In the genomic region with DNA sequence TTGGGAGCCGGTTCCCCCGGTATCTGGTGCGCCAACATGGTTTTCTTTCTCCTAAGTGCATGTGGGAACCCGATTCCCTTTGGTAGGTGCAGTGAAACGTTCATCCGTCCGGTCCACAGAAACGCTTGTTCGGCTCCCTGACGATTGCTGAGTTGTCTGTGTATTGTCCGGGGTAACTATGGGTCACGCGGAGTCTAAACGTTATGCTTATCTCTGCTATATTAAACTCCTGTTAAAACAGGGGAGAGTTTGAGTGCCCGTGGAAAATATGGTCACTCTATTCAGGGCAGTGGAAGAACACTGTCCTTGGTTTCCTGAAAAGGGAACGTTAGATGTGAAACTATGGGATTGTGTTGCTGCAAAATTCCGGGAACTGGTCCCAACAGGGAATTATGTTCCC, we compare ENCODE assay signal across 1 cellular context.
TF ChIP-seq lines count a peak whose summit lies in the region.

No MANE protein-coding gene starts in this region.

TF ChIP-seq in K562, 482 proteins besides CTCF, POLR2A, EP300 and RAD21 (continued from another document):
- TF ChIP-seq NCOA1 (IDR thresholded peaks at IDR 0.05; ENCODE audit: low read depth), result no peak
- no peak for TF ChIP-seq HCFC1 (IDR thresholded peaks at IDR 0.05; ENCODE audit: low read depth, low read length)
- no peak for TF ChIP-seq CEBPZ (IDR thresholded peaks at IDR 0.05; ENCODE audit: borderline replicate concordance, low read depth, low read length)
- no peak for TF ChIP-seq THRB (CRISPR knock-in tag; conservative IDR thresholded peaks at IDR 0.05)
- TF ChIP-seq ZC3H4 (CRISPR knock-in tag; IDR thresholded peaks at IDR 0.05; ENCODE audit: borderline replicate concordance), result no peak
- no peak for TF ChIP-seq RNF2 (IDR thresholded peaks at IDR 0.05)
- TF ChIP-seq, protein P1, sequence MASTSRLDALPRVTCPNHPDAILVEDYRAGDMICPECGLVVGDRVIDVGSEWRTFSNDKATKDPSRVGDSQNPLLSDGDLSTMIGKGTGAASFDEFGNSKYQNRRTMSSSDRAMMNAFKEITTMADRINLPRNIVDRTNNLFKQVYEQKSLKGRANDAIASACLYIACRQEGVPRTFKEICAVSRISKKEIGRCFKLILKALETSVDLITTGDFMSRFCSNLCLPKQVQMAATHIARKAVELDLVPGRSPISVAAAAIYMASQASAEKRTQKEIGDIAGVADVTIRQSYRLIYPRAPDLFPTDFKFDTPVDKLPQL (IDR thresholded peaks at IDR 0.05; ENCODE audit: extremely low read depth, insufficient read length), result no peak
- TF ChIP-seq MTA1 (IDR thresholded peaks at IDR 0.05; ENCODE audit: borderline replicate concordance), result no peak
- TF ChIP-seq SMAD4 (CRISPR knock-in tag; conservative IDR thresholded peaks at IDR 0.05), result no peak
- no peak for TF ChIP-seq TFAM (CRISPR knock-in tag; conservative IDR thresholded peaks at IDR 0.05)
- TF ChIP-seq ATF2 (CRISPR knock-in tag; IDR thresholded peaks at IDR 0.05), result no peak
- TF ChIP-seq ZBTB40 (IDR thresholded peaks at IDR 0.05), result no peak
- TF ChIP-seq ZBTB40 (CRISPR knock-in tag; IDR thresholded peaks at IDR 0.05), result no peak
- TF ChIP-seq SREBF1 (IDR thresholded peaks at IDR 0.05; ENCODE audit: borderline replicate concordance, low read depth, low read length), result no peak
- TF ChIP-seq, protein P2, sequence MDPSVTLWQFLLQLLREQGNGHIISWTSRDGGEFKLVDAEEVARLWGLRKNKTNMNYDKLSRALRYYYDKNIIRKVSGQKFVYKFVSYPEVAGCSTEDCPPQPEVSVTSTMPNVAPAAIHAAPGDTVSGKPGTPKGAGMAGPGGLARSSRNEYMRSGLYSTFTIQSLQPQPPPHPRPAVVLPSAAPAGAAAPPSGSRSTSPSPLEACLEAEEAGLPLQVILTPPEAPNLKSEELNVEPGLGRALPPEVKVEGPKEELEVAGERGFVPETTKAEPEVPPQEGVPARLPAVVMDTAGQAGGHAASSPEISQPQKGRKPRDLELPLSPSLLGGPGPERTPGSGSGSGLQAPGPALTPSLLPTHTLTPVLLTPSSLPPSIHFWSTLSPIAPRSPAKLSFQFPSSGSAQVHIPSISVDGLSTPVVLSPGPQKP (CRISPR knock-in tag; IDR thresholded peaks at IDR 0.05), result no peak
- no peak for TF ChIP-seq ZSCAN29 (IDR thresholded peaks at IDR 0.05)
